Comparison of ENCODE assay signal across 21 cellular contexts in genomic region chr13:110314516-110315245, GRCh38. TPM values are rescaled to one million over a fixed set of nuclear protein-coding genes. Genes with fewer than 3 reads are reported as not detected.
DNase-seq lines count a peak whose midpoint lies in the region; ATAC-seq, FAIRE-seq and TF ChIP-seq lines count a peak whose summit lies in the region.
"Had no signal": no experiment of that assay in that cellular context is flagged by ENCODE, and none has a peak within 500 bp of the region (broad histone marks: within the 10 kb centered on the region; RNA-seq: fewer than 3 reads in every experiment).

No MANE protein-coding gene starts in this region.

- H3K27me3 ChIP-seq in astrocyte (ENCODE audit: insufficient read depth, low read length), result no peaks in the 10 kb centered on the region
- no peaks in the 10 kb centered on the region for H3K27me3 ChIP-seq in cardiac muscle cell
- H3K27me3 ChIP-seq in thoracic aorta (replicated peaks; ENCODE audit: insufficient read depth), result no peaks in the 10 kb centered on the region
- no peaks in the 10 kb centered on the region for H3K27me3 ChIP-seq in GM23338 (ENCODE audit: insufficient read depth)

- H3K9me3 Mint-ChIP-seq in astrocyte (ENCODE audit: unreplicated experiment) (no peaks in the 10 kb centered on the region), nephron (no peaks in the 10 kb centered on the region), GM23338 (no peaks in the 10 kb centered on the region)
- H3K9me3 Mint-ChIP-seq: activated CD4-positive, alpha-beta T cell treated with anti-CD3 and anti-CD28 coated beads, Interleukin-2, amount 10 ng/mL, durations not matched to agents 24 days and 14 days had no signal

- H3K4me2 ChIP-seq in astrocyte (ENCODE audit: low read length), result peak overlapping the region; percentile 51
- no peak overlapping the region for H3K4me2 ChIP-seq in GM23338

- H3K4me1 ChIP-seq in astrocyte (ENCODE audit: insufficient read depth, low read length) (peaks cover 68% of the 10 kb centered on the region), cardiac muscle cell (ENCODE audit: low read depth) (peaks cover 39% of the 10 kb centered on the region), thoracic aorta (ENCODE audit: control insufficient read depth in 1 of 2, low read depth in 2 of 2) (peaks cover 48 to 95% of the 10 kb centered on the region in 2 donors), GM23338 (ENCODE audit: insufficient read depth) (peaks cover 7% of the 10 kb centered on the region)
- H3K4me1 ChIP-seq: breast epithelium had no signal

- TF ChIP-seq CTCF in astrocyte (IDR thresholded peaks at IDR 0.05; ENCODE audit: insufficient read depth, low read depth, low read length), result no peak
- TF ChIP-seq CTCF in cardiac muscle cell (IDR thresholded peaks at IDR 0.05; ENCODE audit: low read depth, low read length), result no peak
- TF ChIP-seq CTCF in nephron (IDR thresholded peaks at IDR 0.05; ENCODE audit: unreplicated experiment in 3 of 3), result no peak
- no peak for TF ChIP-seq CTCF in thoracic aorta (IDR thresholded peaks at IDR 0.05)
- no peak for TF ChIP-seq CTCF in GM23338 (conservative IDR thresholded peaks at IDR 0.05; ENCODE audit: low read depth in 2 of 2)

- H3K4me3 ChIP-seq in astrocyte (ENCODE audit: insufficient read depth, low read depth, low read length) (no peak overlapping the region), cardiac muscle cell (no peak overlapping the region), thoracic aorta (peak overlapping the region; percentile 49), GM23338 (no peak overlapping the region)
- H3K4me3 ChIP-seq: GM12878 had no signal

- H3K4me3 Mint-ChIP-seq in astrocyte (ENCODE audit: unreplicated experiment) (peak overlapping the region; percentile 81), nephron (no peak overlapping the region), GM23338 (no peak overlapping the region)
- H3K4me3 Mint-ChIP-seq: activated CD4-positive, alpha-beta T cell treated with anti-CD3 and anti-CD28 coated beads, Interleukin-2, amount 10 ng/mL, durations not matched to agents 24 days and 14 days had no signal

- H2AFZ ChIP-seq in astrocyte (ENCODE audit: low read depth, low read length) (no peak overlapping the region), GM23338 (no peak overlapping the region)

- H3K36me3 Mint-ChIP-seq in astrocyte (ENCODE audit: low read depth, unreplicated experiment) (peaks cover 61% of the 10 kb centered on the region), nephron (ENCODE audit: low read depth) (peaks cover 35% of the 10 kb centered on the region), GM23338 (ENCODE audit: low read depth) (peaks cover 8% of the 10 kb centered on the region)

- DNase-seq in astrocyte (ENCODE audit: low read depth) (no peak), cardiac muscle cell (ENCODE audit: low read depth in 1 of 2, low spot score in 1 of 2) (peak in 1 of 2 donors; percentile 83), thoracic aorta (ENCODE audit: low spot score) (no peak), GM23338 (ENCODE audit: low spot score) (no peak)
- DNase-seq: activated CD4-positive, alpha-beta T cell treated with anti-CD3 and anti-CD28 coated beads, Interleukin-2, amount 10 ng/mL, durations not matched to agents 24 days and 14 days; AML-193; dermis blood vessel endothelial cell; foreskin fibroblast; NCI-H187 treated with DMSO at 0.1 percent for 48 hours; retina; SHP77 treated with DMSO at 0.1 percent for 48 hours; stimulated activated CD4-positive, alpha-beta T cell treated with anti-CD3 and anti-CD28 coated beads, Interleukin-15, amount 100 ng/mL, for 24 hours had no signal

- H3K27ac ChIP-seq in astrocyte (ENCODE audit: low read depth, low read length), result peak overlapping the region; percentile 37
- peak overlapping the region; percentile 57 for H3K27ac ChIP-seq in cardiac muscle cell
- H3K27ac ChIP-seq in thoracic aorta, result peak overlapping the region; percentile 35 to 72
- H3K27ac ChIP-seq in GM23338 (ENCODE audit: low read depth), result no peak overlapping the region
- H3K27ac ChIP-seq: breast epithelium had no signal

- H3K27ac Mint-ChIP-seq in astrocyte (ENCODE audit: unreplicated experiment) (peak overlapping the region; percentile 96), nephron (peak overlapping the region in 2 of 3 experiments; percentile 49 to 57), GM23338 (no peak overlapping the region)
- H3K27ac Mint-ChIP-seq: activated CD4-positive, alpha-beta T cell treated with anti-CD3 and anti-CD28 coated beads, Interleukin-2, amount 10 ng/mL, durations not matched to agents 24 days and 14 days had no signal

- peaks cover 68% of the 10 kb centered on the region for H3K4me1 Mint-ChIP-seq in astrocyte (ENCODE audit: low read depth, unreplicated experiment)
- peaks cover 42% of the 10 kb centered on the region for H3K4me1 Mint-ChIP-seq in nephron
- peaks cover 28% of the 10 kb centered on the region for H3K4me1 Mint-ChIP-seq in GM23338

- H3K9me2 ChIP-seq in GM23338 (ENCODE audit: insufficient read depth), result no peaks in the 10 kb centered on the region

- H3K27me3 Mint-ChIP-seq in astrocyte (ENCODE audit: low read depth, unreplicated experiment), result no peaks in the 10 kb centered on the region
- H3K27me3 Mint-ChIP-seq in nephron (ENCODE audit: low read depth), result no peaks in the 10 kb centered on the region
- peaks cover 15% of the 10 kb centered on the region for H3K27me3 Mint-ChIP-seq in GM23338 (ENCODE audit: insufficient read depth, low read depth, poor library complexity)

- H3K36me3 ChIP-seq in astrocyte (ENCODE audit: insufficient read depth, low read length) (peaks cover 37% of the 10 kb centered on the region), cardiac muscle cell (no peaks in the 10 kb centered on the region), thoracic aorta (peaks cover 20% of the 10 kb centered on the region), GM23338 (ENCODE audit: insufficient read depth) (peaks cover 6% of the 10 kb centered on the region; the same call in 1 of the 2 replicates)
- H3K36me3 ChIP-seq: breast epithelium had no signal

- H4K20me1 ChIP-seq in astrocyte (ENCODE audit: insufficient read depth, low read length) (peaks cover 50% of the 10 kb centered on the region), GM23338 (replicated peaks; ENCODE audit: insufficient read depth) (peaks cover 5% of the 10 kb centered on the region)

- no peak for FAIRE-seq in astrocyte (lab: Jason Lieb, UNC)
- FAIRE-seq: GM12878, GM19239, H1, HTR-8/SVneo had no signal

- H3K9me3 ChIP-seq in astrocyte (ENCODE audit: insufficient read depth, low read depth, low read length), result no peaks in the 10 kb centered on the region
- no peaks in the 10 kb centered on the region for H3K9me3 ChIP-seq in cardiac muscle cell (ENCODE audit: low read depth)
- H3K9me3 ChIP-seq in thoracic aorta, result no peaks in the 10 kb centered on the region
- H3K9me3 ChIP-seq: breast epithelium had no signal

- peak overlapping the region; percentile 46 for H3K9ac ChIP-seq in astrocyte (ENCODE audit: low read length)

- no peaks in the 10 kb centered on the region for H3F3A ChIP-seq in GM23338 (replicated peaks; ENCODE audit: low read depth)

- no peak for ATAC-seq in thoracic aorta (ENCODE audit: insufficient number of reproducible peaks, low FRiP score, low read depth)
- no peak for ATAC-seq in GM23338
- no peak for ATAC-seq in HG03280 (IDR thresholded peaks at IDR 0.05; ENCODE audit: unreplicated experiment)
- no peak for ATAC-seq in GM19463 (IDR thresholded peaks at IDR 0.05; ENCODE audit: unreplicated experiment)
- no peak for ATAC-seq in GM18868 (IDR thresholded peaks at IDR 0.05; ENCODE audit: unreplicated experiment)
- ATAC-seq: GM12878 had no signal

- H3K79me2 ChIP-seq in astrocyte (ENCODE audit: insufficient read depth, low read length), result peaks cover 95% of the 10 kb centered on the region
- peaks cover 63% of the 10 kb centered on the region for H3K79me2 ChIP-seq in GM23338 (replicated peaks; ENCODE audit: insufficient read depth)

RNA-seq across cellular contexts. Expression of gene COL4A2, which starts 7.6 kb away (rescaled TPM):
- 1,414 and 1,647 TPM in 2 replicates for total RNA-seq in astrocyte
- total RNA-seq in cardiac muscle cell, result 285 and 516 TPM in 2 replicates
- 184 and 277 TPM in 2 replicates for polyA plus RNA-seq in cardiac muscle cell
- 1,000 to 10,000 TPM in 1 of 2 donors, 100 to 1,000 TPM in 1; 999 to 1,135 TPM for total RNA-seq in thoracic aorta
- total RNA-seq in GM23338 (2014; rRNA removed; shearing (Covaris generic)), result 117 and 131 TPM in 2 replicates
- polyA plus RNA-seq in GM23338 (2016; fragmentation: Nextera tagmentation; extraction: Ambion mirVana), result 35.6 and 37.4 TPM in 2 replicates
- total RNA-seq: activated CD4-positive, alpha-beta T cell treated with anti-CD3 and anti-CD28 coated beads, Interleukin-2, amount 10 ng/mL, durations not matched to agents 24 days and 14 days had no signal

RNA-seq across cellular contexts. Expression of gene COL4A1, which starts 7.7 kb away (rescaled TPM):
- total RNA-seq in astrocyte, result 2,489 and 3,103 TPM in 2 replicates
- total RNA-seq in cardiac muscle cell, result 107 and 171 TPM in 2 replicates
- 73.9 and 95.2 TPM in 2 replicates for polyA plus RNA-seq in cardiac muscle cell
- 100 to 1,000 TPM; 505 to 852 TPM for total RNA-seq in thoracic aorta
- 110 and 112 TPM in 2 replicates for total RNA-seq in GM23338 (2014; rRNA removed; shearing (Covaris generic))
- 38.7 and 39.1 TPM in 2 replicates for polyA plus RNA-seq in GM23338 (2016; fragmentation: Nextera tagmentation; extraction: Ambion mirVana)
- total RNA-seq: activated CD4-positive, alpha-beta T cell treated with anti-CD3 and anti-CD28 coated beads, Interleukin-2, amount 10 ng/mL, durations not matched to agents 24 days and 14 days had no signal
